ENCODE assay signal across 8 cellular contexts in the genomic region with DNA sequence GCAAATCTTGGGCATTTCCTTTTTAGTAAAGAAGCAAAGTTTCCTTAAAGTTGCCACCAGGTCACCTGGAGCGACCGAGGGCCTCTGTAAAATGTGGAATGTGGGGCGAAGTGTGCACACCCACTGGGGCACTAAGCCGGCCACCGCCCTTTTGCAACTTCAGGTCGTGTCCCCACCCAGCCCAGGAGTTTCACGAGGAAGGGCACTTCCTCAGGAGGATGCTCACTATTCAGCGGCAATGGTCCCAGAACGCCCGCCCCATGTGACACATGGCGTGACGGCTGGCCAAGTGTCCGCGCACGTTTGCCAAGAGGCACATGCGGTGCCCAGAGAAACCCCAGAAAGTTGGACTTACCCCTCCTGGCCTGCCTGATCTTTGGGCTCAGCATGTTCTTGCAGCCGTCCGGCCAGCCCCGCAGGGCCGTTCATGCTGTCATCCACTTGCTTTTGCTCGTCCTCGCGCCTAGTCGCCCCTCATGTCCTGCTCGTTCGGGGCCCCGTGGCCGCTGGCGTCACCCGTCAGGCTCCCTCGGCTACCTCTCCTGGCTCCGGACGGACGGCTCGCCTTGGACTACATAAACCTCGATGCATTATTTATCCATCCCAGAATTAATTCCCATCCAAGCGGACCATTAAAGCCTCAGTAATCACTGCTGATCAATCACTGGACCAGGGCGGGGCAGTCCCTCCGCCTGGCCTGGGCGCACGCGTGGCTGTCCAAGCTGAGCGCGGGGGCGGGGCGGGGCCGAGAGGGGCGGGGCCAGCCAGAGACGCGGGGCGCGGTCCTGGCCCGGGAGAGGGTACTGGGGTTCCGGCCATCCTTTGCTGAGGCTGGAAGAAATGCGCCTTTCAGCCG. TPM values are rescaled to one million over a fixed set of nuclear protein-coding genes. Genes with fewer than 3 reads are reported as not detected.
DNase-seq lines count a peak whose midpoint lies in the region; ATAC-seq and TF ChIP-seq lines count a peak whose summit lies in the region.

A gene with protein sequence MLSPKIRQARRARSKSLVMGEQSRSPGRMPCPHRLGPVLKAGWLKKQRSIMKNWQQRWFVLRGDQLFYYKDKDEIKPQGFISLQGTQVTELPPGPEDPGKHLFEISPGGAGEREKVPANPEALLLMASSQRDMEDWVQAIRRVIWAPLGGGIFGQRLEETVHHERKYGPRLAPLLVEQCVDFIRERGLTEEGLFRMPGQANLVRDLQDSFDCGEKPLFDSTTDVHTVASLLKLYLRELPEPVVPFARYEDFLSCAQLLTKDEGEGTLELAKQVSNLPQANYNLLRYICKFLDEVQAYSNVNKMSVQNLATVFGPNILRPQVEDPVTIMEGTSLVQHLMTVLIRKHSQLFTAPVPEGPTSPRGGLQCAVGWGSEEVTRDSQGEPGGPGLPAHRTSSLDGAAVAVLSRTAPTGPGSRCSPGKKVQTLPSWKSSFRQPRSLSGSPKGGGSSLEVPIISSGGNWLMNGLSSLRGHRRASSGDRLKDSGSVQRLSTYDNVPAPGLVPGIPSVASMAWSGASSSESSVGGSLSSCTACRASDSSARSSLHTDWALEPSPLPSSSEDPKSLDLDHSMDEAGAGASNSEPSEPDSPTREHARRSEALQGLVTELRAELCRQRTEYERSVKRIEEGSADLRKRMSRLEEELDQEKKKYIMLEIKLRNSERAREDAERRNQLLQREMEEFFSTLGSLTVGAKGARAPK (minus strand): TSS at position 666 of the 856 bp plus-strand sequence. CDS start 277 bp downstream, at position 389.

- H3F3A ChIP-seq in SK-N-SH (replicated peaks; ENCODE audit: insufficient read depth), result peaks cover 27% of the 10 kb centered on the region

- peak within 1 kb of the TSS in 1 of 2 experiments; percentile 80; a peak in 3 of 4 replicates for H3K27ac ChIP-seq in SK-N-SH (ENCODE audit: low read depth in 2 of 2, low read length in 1 of 2)

- ATAC-seq in naive B cell (ENCODE audit: low read depth in 2 of 2), result peak; percentile 76 to 77
- ATAC-seq in GM18519 (IDR thresholded peaks at IDR 0.05; ENCODE audit: low FRiP score, unreplicated experiment), result no peak
- ATAC-seq in GM19395 (IDR thresholded peaks at IDR 0.05; ENCODE audit: unreplicated experiment), result no peak

- WGBS in SK-N-SH (ENCODE audit: low lambda C conversion rate), result 53% methylated on average over 21 of the region's 56 CpGs

- peak; percentile 62 for DNase-seq in ACHN
- DNase-seq in GM19238 (ENCODE audit: insufficient read length, low spot score), result peak; percentile 48
- DNase-seq in SK-N-SH, result peak; percentile 91
- DNase-seq in fibroblast of peridontal ligament (ENCODE audit: extremely low read depth), result peak; percentile 31
- peak; percentile 29 for DNase-seq in naive B cell
- no peak for DNase-seq in DMS53 (lab: John Stamatoyannopoulos, UW)

- H3K27ac Mint-ChIP-seq in naive B cell, result peak within 1 kb of the TSS in 5 of 6 donors; percentile 72 to 90 (median 83)

- CTCF ChIA-PET in SK-N-SH (lab: Yijun Ruan, JAX), result interaction anchor here (1.3 to 10.6 kb wide), 6 partner anchors 10 to 52 kb away, joined by 3 to 148 read pairs (median 9); no protein-coding TSS in a partner anchor

- no peaks in the 10 kb centered on the region for H3K36me3 Mint-ChIP-seq in naive B cell

- no peaks in the 10 kb centered on the region for H3K27me3 ChIP-seq in SK-N-SH (ENCODE audit: insufficient read depth)

- H3K9me3 ChIP-seq in SK-N-SH, result no peaks in the 10 kb centered on the region

- peak within 1 kb of the TSS; percentile 53 to 76 for H3K4me3 ChIP-seq in SK-N-SH (ENCODE audit: low read depth in 2 of 2, low read length in 1 of 2)

- POLR2A ChIA-PET in SK-N-SH (lab: Yijun Ruan, JAX), result interaction anchor here (1.4 to 1.9 kb wide), 2 partner anchors 11 to 51 kb away, joined by 3 to 7 read pairs; no protein-coding TSS in a partner anchor

- H3K4me3 Mint-ChIP-seq in naive B cell, result peak within 1 kb of the TSS; percentile 79 to 94 (median 90)

- H3K9ac ChIP-seq in SK-N-SH, result peak within 1 kb of the TSS; percentile 52

- in situ Hi-C loops in ACHN (cut with HindIII; ENCODE audit: low pct_ligation_motif_present, low pct_unique_long_range_greater_than_20kb, low sequenced_read_pairs), result no loop called here

- TF ChIP-seq EP300 in SK-N-SH (IDR thresholded peaks at IDR 0.05; ENCODE audit: borderline replicate concordance in 1 of 2, low read depth in 1 of 2, low read length in 1 of 2), result no peak

- peaks cover 0 to 3% of the 10 kb centered on the region in 2 experiments for H3K36me3 ChIP-seq in SK-N-SH (replicated peaks in 1 of 2; ENCODE audit: control insufficient read depth in 1 of 2, insufficient read depth in 2 of 2, low read length in 1 of 2)

- TF ChIP-seq RAD21 in SK-N-SH (IDR thresholded peaks at IDR 0.05; ENCODE audit: low read length), result no peak

- no peak for TF ChIP-seq CTCF in SK-N-SH (IDR thresholded peaks at IDR 0.05)

- H2AFZ ChIP-seq in SK-N-SH (ENCODE audit: low read depth), result peak within 1 kb of the TSS; percentile 57

- peaks cover 0 to 19% (median 15%) of the 10 kb centered on the region in 3 donors for H3K27me3 Mint-ChIP-seq in naive B cell

- H3K4me1 ChIP-seq in SK-N-SH (ENCODE audit: control insufficient read depth in 1 of 2, insufficient read depth in 2 of 2, low read depth in 1 of 2, low read length in 1 of 2), result peaks cover 28 to 40% of the 10 kb centered on the region in 2 experiments

- H3K9me2 ChIP-seq in SK-N-SH, result no peaks in the 10 kb centered on the region

- H3K9me3 Mint-ChIP-seq in naive B cell, result no peaks in the 10 kb centered on the region

- H3K4me1 Mint-ChIP-seq in naive B cell, result peaks cover 37 to 65% (median 55%) of the 10 kb centered on the region in 3 donors

- H3K4me2 ChIP-seq in SK-N-SH, result peak within 1 kb of the TSS; percentile 92

- H3K79me2 ChIP-seq in SK-N-SH (ENCODE audit: insufficient read depth), result peaks cover 59% of the 10 kb centered on the region

- no peaks in the 10 kb centered on the region for H4K20me1 ChIP-seq in SK-N-SH (ENCODE audit: insufficient read depth)

TF ChIP-seq in SK-N-SH, 30 proteins besides CTCF, POLR2A, EP300 and RAD21:
- TF ChIP-seq GATA2 (CRISPR knock-in tag; IDR thresholded peaks at IDR 0.05) (no peak), FOXM1 (IDR thresholded peaks at IDR 0.05; ENCODE audit: low read depth) (no peak)
- TF ChIP-seq, protein P1, sequence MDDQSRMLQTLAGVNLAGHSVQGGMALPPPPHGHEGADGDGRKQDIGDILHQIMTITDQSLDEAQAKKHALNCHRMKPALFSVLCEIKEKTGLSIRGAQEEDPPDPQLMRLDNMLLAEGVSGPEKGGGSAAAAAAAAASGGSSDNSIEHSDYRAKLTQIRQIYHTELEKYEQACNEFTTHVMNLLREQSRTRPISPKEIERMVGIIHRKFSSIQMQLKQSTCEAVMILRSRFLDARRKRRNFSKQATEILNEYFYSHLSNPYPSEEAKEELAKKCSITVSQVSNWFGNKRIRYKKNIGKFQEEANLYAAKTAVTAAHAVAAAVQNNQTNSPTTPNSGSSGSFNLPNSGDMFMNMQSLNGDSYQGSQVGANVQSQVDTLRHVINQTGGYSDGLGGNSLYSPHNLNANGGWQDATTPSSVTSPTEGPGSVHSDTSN (IDR thresholded peaks at IDR 0.05), result peak; percentile 38; the same call in 1 of the 2 replicates

RNA-seq across cellular contexts. Expression of the gene that starts here (rescaled TPM):
- polyA plus RNA-seq in SK-N-SH (2012; rRNA removed) (12.4 and 13.8 TPM in 2 replicates), naive B cell (ENCODE audit: low read depth in 6 of 6) (1 to 10 TPM; 2.8 to 9.2 (median 5.8) TPM)
- polyA plus RNA-seq in SK-N-SH (2012; cell fraction: cytosol; rRNA removed), result 9.9 and 11.6 TPM in 2 replicates
- polyA plus RNA-seq in SK-N-SH (2012; cell fraction: nucleus; rRNA removed), result 35.6 and 42.2 TPM in 2 replicates

Comparison
In these comparisons a context has a peak if more than half of its experiments do, and no peak if none do; other contexts are left out.
1. ATAC-seq: peak in naive B cell (2 of 2); none in GM18519 (single experiment) and GM19395 (single experiment).